In the genomic region with DNA sequence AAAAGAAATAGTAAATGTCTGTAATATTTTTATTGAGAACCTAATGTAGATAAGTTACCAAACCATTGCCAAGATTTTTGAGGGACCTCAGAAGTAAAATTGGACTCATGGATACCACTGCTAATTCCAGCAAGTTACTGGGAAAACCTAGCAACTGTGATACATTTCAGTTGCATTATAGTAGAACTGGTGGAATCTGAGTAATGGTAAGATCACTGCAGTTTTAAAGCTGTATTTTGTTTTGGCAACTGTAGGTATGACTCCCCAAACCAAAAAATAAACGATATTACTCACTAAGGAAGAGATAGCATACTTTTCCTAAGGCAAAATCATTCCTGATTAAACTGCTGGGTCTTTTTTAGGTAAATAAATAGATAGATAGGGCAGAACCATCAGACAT, we compare ENCODE assay signal across 20 cellular contexts.
"Had no signal": no experiment of that assay in that cellular context is flagged by ENCODE, and none has a peak within 500 bp of the region (broad histone marks: within the 10 kb centered on the region; RNA-seq: fewer than 3 reads in every experiment).

No MANE protein-coding gene starts in this region.

- H3K27ac ChIP-seq: colonic mucosa, gastroesophageal sphincter, psoas muscle, spleen, transverse colon had no signal

- H3K36me3 ChIP-seq: colonic mucosa had no signal

- H3K4me1 ChIP-seq: colonic mucosa, gastroesophageal sphincter, psoas muscle, spleen, transverse colon had no signal

- H3K27me3 ChIP-seq: colonic mucosa, gastroesophageal sphincter, spleen, transverse colon had no signal

- H3K4me3 ChIP-seq: colonic mucosa, gastroesophageal sphincter, lung, mucosa of descending colon, psoas muscle, spleen, transverse colon had no signal

- DNase-seq: activated CD4-positive, alpha-beta T cell treated with anti-CD3 and anti-CD28 coated beads, Interleukin-2, amount 50 U/mL, for 4 hours; activated CD4-positive, CD25-positive, alpha-beta regulatory T cell treated with anti-CD3 and anti-CD28 coated beads, Interleukin-2, amount 50 U/mL, for 72 hours; activated gamma-delta T cell treated with Interleukin-2 at 50 U/mL for 16 hours; activated naive CD8-positive, alpha-beta T cell treated with anti-CD3 and anti-CD28 coated beads, Interleukin-2, amount 10 ng/mL, durations not matched to agents 7 days and 5 days; activated T-cell treated with anti-CD3 and anti-CD28 coated beads, Interleukin-2, amount 50 U/mL, for 72 hours; aorta; caudate nucleus; colonic mucosa; mucosa of descending colon; nucleus accumbens; psoas muscle; spleen; stimulated activated CD4-positive, alpha-beta T cell treated with anti-CD3 and anti-CD28 coated beads, Interleukin-1b, Interleukin-23, amount 100 ng/mL, for 48 hours; stimulated activated naive B cell treated with anti-CD40 and anti-IgM and Interleukin-4, amounts not matched to agents 10 μg/mL and 1 μg/mL and 100 μg/mL, for 72 hours; substantia nigra; transverse colon had no signal

- H3K9me3 ChIP-seq: colonic mucosa, gastroesophageal sphincter, mucosa of descending colon, psoas muscle, spleen, transverse colon had no signal

- ATAC-seq: activated T-cell treated with anti-CD3 and anti-CD28 coated beads, Interleukin-2, amount 50 U/mL, for 72 hours; gastroesophageal sphincter; mucosa of descending colon; natural killer cell treated with Interleukin-12 subunit alpha and Interleukin-12 subunit beta and Interleukin-15 and Interleukin-18, amount 100 ng/mL, for 72 hours; psoas muscle; sciatic nerve; stimulated activated naive B cell treated with anti-CD40 and anti-IgM and Interleukin-4, amounts not matched to agents 10 μg/mL and 1 μg/mL and 100 μg/mL, for 72 hours had no signal
